1 cellular context compared by ENCODE assay signal in genomic region chr2:158996378-158996993, GRCh38.
TF ChIP-seq lines count a peak whose summit lies in the region.

No MANE protein-coding gene starts in this region.

TF ChIP-seq in HCT116, 20 proteins besides CTCF, POLR2A, EP300 and RAD21 (continued from another document):
- no peak for TF ChIP-seq YY1 (IDR thresholded peaks at IDR 0.05; ENCODE audit: extremely low read depth, insufficient replicate concordance, low read depth, low read length)
- TF ChIP-seq ATF3 (IDR thresholded peaks at IDR 0.05) = no peak
- no peak for TF ChIP-seq TCF7L2 (IDR thresholded peaks at IDR 0.05; ENCODE audit: borderline replicate concordance, extremely low read depth, insufficient read depth, insufficient read length)
- no peak for TF ChIP-seq CBX3 (IDR thresholded peaks at IDR 0.05; ENCODE audit: low read depth)
- TF ChIP-seq SRF (IDR thresholded peaks at IDR 0.05; ENCODE audit: low read depth) = no peak
- no peak for TF ChIP-seq ZNF274 (IDR thresholded peaks at IDR 0.05; ENCODE audit: low read depth, low read length)
- TF ChIP-seq SP1 (IDR thresholded peaks at IDR 0.05; ENCODE audit: low read depth) = no peak
- no peak for TF ChIP-seq POLR2AphosphoS5 (IDR thresholded peaks at IDR 0.05; ENCODE audit: low read depth, low read length)
